8 cellular contexts compared by ENCODE assay signal in genomic region chr21:6467189-6467775, GRCh38.
A peak's percentile ranks its signal among the peaks of the same experiment; 100 is the strongest.
DNase-seq lines count a peak whose midpoint lies in the region; ATAC-seq, FAIRE-seq and TF ChIP-seq lines count a peak whose summit lies in the region.
"Not testable (repeated sequence)": the region's sequence is repeated elsewhere in the genome, so short reads cannot be mapped to it uniquely, and the experiment has no call there.

No MANE protein-coding gene starts in this region.

- H3K9me3 ChIP-seq in Panc1 (ENCODE audit: control insufficient read depth, insufficient read depth, low read depth, low read length); HepG2 (ENCODE audit: low read length); upper lobe of right lung: not testable (repeated sequence)

- WGBS in HepG2 (ENCODE audit: low lambda C conversion rate), result no CpG with 5 or more reads among the region's 60 CpGs

- BruUV-seq in Panc1 (replicated peaks; lab: Mats Ljungman, UMichigan); HepG2 (replicated peaks; lab: Mats Ljungman, UMichigan): not testable (repeated sequence)

- H3K27me3 Mint-ChIP-seq in activated CD4-positive, alpha-beta T cell treated with anti-CD3 and anti-CD28 coated beads for 36 hours, result not testable (repeated sequence)

- intact Hi-C loops in Panc1 (cut with micrococcal nuclease; ENCODE audit: unreplicated experiment); activated CD4-positive, alpha-beta T cell treated with anti-CD3 and anti-CD28 coated beads for 36 hours (cut with DNase I, micrococcal nuclease); Right ventricle myocardium inferior (cut with DNase I); left ventricle myocardium superior (cut with micrococcal nuclease); HepG2 (cut with micrococcal nuclease; ENCODE audit: unreplicated experiment); sciatic nerve (cut with DNase I); upper lobe of right lung (cut with DNase I): not testable (repeated sequence)

- TF ChIP-seq POLR2A in HepG2 (IDR thresholded peaks at IDR 0.05; ENCODE audit: insufficient read depth in 1 of 2, low read depth in 2 of 2, low read length in 2 of 2), result not testable (repeated sequence)

- H3K9me3 Mint-ChIP-seq in activated CD4-positive, alpha-beta T cell treated with anti-CD3 and anti-CD28 coated beads for 36 hours (ENCODE audit: low read depth); activated naive CD4-positive, alpha-beta T cell treated with anti-CD3 and anti-CD28 coated beads, Interleukin-2, amount 50 U/mL, for 72 hours: not testable (repeated sequence)

- FAIRE-seq in HepG2 (lab: Jason Lieb, UNC), result not testable (repeated sequence)

- POLR2A ChIA-PET in Panc1 (lab: Charles Lee); activated CD4-positive, alpha-beta T cell treated with anti-CD3 and anti-CD28 coated beads for 36 hours (lab: Charles Lee); HepG2 (lab: Yijun Ruan, JAX): not testable (repeated sequence)

- H3K4me1 ChIP-seq in Panc1 (ENCODE audit: control insufficient read depth, insufficient read depth, low read length); HepG2 (ENCODE audit: insufficient read depth, low read length); upper lobe of right lung: not testable (repeated sequence)

- H3K27ac Mint-ChIP-seq in activated CD4-positive, alpha-beta T cell treated with anti-CD3 and anti-CD28 coated beads for 36 hours; activated naive CD4-positive, alpha-beta T cell treated with anti-CD3 and anti-CD28 coated beads, Interleukin-2, amount 50 U/mL, for 72 hours: not testable (repeated sequence)

- DNase-seq in Panc1 (ENCODE audit: low read depth, low spot score); activated CD4-positive, alpha-beta T cell treated with anti-CD3 and anti-CD28 coated beads for 36 hours; activated naive CD4-positive, alpha-beta T cell treated with anti-CD3 and anti-CD28 coated beads, Interleukin-2, amount 50 U/mL, for 72 hours (ENCODE audit: low spot score in 2 of 2); Right ventricle myocardium inferior (ENCODE audit: missing footprints); left ventricle myocardium superior; HepG2 (ENCODE audit: low spot score); sciatic nerve (ENCODE audit: low spot score); upper lobe of right lung: not testable (repeated sequence)

- not testable (repeated sequence) for H3K27me3 ChIP-seq in Panc1 (ENCODE audit: control insufficient read depth, insufficient read depth, low read length); HepG2 (ENCODE audit: control insufficient read depth in 1 of 2, insufficient read depth in 2 of 2, low read length in 2 of 2); upper lobe of right lung

- not testable (repeated sequence) for H3K4me3 ChIP-seq in Panc1 (ENCODE audit: low read depth in 2 of 2, low read length in 2 of 2); HepG2 (replicated peaks in 1 of 3; ENCODE audit: insufficient read depth in 1 of 3, low read depth in 2 of 3, low read length in 3 of 3); upper lobe of right lung

- in situ Hi-C loops in Panc1 (cut with HindIII; ENCODE audit: low pct_unique_long_range_greater_than_20kb, low sequenced_read_pairs); HepG2 (cut with HindIII; ENCODE audit: extremely low pct_ligation_motif_present, low pct_unique_long_range_greater_than_20kb): not testable (repeated sequence)

- H3K36me3 Mint-ChIP-seq in activated CD4-positive, alpha-beta T cell treated with anti-CD3 and anti-CD28 coated beads for 36 hours (ENCODE audit: low read depth); activated naive CD4-positive, alpha-beta T cell treated with anti-CD3 and anti-CD28 coated beads, Interleukin-2, amount 50 U/mL, for 72 hours: not testable (repeated sequence)

- not testable (repeated sequence) for H4K20me1 ChIP-seq in HepG2 (ENCODE audit: insufficient read depth, low read length)

- TF ChIP-seq RAD21 in HepG2 (CRISPR knock-in tag; IDR thresholded peaks at IDR 0.05), result not testable (repeated sequence)

- TF ChIP-seq CTCF in Panc1 (IDR thresholded peaks at IDR 0.05); HepG2 (CRISPR knock-in tag; IDR thresholded peaks at IDR 0.05); upper lobe of right lung (IDR thresholded peaks at IDR 0.05): not testable (repeated sequence)

- H3K79me2 ChIP-seq in HepG2 (ENCODE audit: insufficient read depth, low read length), result not testable (repeated sequence)

- H3K4me1 Mint-ChIP-seq in activated CD4-positive, alpha-beta T cell treated with anti-CD3 and anti-CD28 coated beads for 36 hours, result not testable (repeated sequence)

- H3K36me3 ChIP-seq in Panc1 (ENCODE audit: control insufficient read depth, insufficient read depth, low read length); HepG2 (replicated peaks in 1 of 2; ENCODE audit: control insufficient read depth in 1 of 2, insufficient read depth in 2 of 2, low read length in 2 of 2); upper lobe of right lung: not testable (repeated sequence)

- not testable (repeated sequence) for H3K27ac ChIP-seq in Panc1 (ENCODE audit: low read length); HepG2 (ENCODE audit: extremely low read length, insufficient read depth, low read length); upper lobe of right lung

- H2AFZ ChIP-seq in HepG2 (ENCODE audit: low read length), result not testable (repeated sequence)

- not testable (repeated sequence) for H3K4me3 Mint-ChIP-seq in activated CD4-positive, alpha-beta T cell treated with anti-CD3 and anti-CD28 coated beads for 36 hours

- ATAC-seq in Panc1, result peak; percentile 82
- peak; percentile 68 for ATAC-seq in activated CD4-positive, alpha-beta T cell treated with anti-CD3 and anti-CD28 coated beads for 36 hours
- peak; percentile 34 to 82 for ATAC-seq in activated naive CD4-positive, alpha-beta T cell treated with anti-CD3 and anti-CD28 coated beads, Interleukin-2, amount 50 U/mL, for 72 hours
- peak; percentile 72 for ATAC-seq in Right ventricle myocardium inferior
- ATAC-seq in left ventricle myocardium superior, result peak; percentile 87
- ATAC-seq in HepG2, result peak; percentile 50
- ATAC-seq in sciatic nerve, result peak; percentile 56
- peak; percentile 81 for ATAC-seq in upper lobe of right lung

- not testable (repeated sequence) for TF ChIP-seq EP300 in HepG2 (IDR thresholded peaks at IDR 0.05; ENCODE audit: low read depth in 2 of 2, low read length in 2 of 2); HepG2 (CRISPR knock-in tag; IDR thresholded peaks at IDR 0.05; ENCODE audit: borderline replicate concordance)

- CTCF ChIA-PET in Panc1 (lab: Charles Lee); activated CD4-positive, alpha-beta T cell treated with anti-CD3 and anti-CD28 coated beads for 36 hours (lab: Charles Lee); HepG2 (lab: Yijun Ruan, JAX; ENCODE audit: low intra/inter-chr PET ratio, low total read pairs): not testable (repeated sequence)

- not testable (repeated sequence) for H3K9ac ChIP-seq in HepG2 (ENCODE audit: insufficient read depth, low read depth, low read length)

- not testable (repeated sequence) for H3K4me2 ChIP-seq in HepG2 (ENCODE audit: low read depth, low read length)
